Comparison of ENCODE assay signal across 13 cellular contexts in genomic region chr14:38838049-38838978, GRCh38.
"Had no signal": no experiment of that assay in that cellular context is flagged by ENCODE, and none has a peak within 500 bp of the region (broad histone marks: within the 10 kb centered on the region; RNA-seq: fewer than 3 reads in every experiment).

No MANE protein-coding gene starts in this region.

- H3K27me3 ChIP-seq: breast epithelium, sigmoid colon, testis had no signal

- DNase-seq: activated CD4-positive, alpha-beta T cell treated with anti-CD3 and anti-CD28 coated beads, Interleukin-2, amount 50 U/mL, for 48 hours; activated CD4-positive, CD25-positive, alpha-beta regulatory T cell treated with anti-CD3 and anti-CD28 coated beads, Interleukin-2, amount 50 U/mL, for 72 hours; activated gamma-delta T cell treated with Interleukin-2 at 50 U/mL for 16 hours; activated naive CD8-positive, alpha-beta T cell treated with anti-CD3 and anti-CD28 coated beads, Interleukin-2, amount 10 ng/mL, durations not matched to agents 7 days and 5 days; activated T-cell treated with anti-CD3 and anti-CD28 coated beads, Interleukin-2, amount 50 U/mL, for 72 hours; anterior cingulate cortex; sigmoid colon; stimulated activated CD4-positive, alpha-beta T cell treated with anti-CD3 and anti-CD28 coated beads, Interleukin-2, amount 100 ng/mL, for 48 hours; T-helper 2 cell; testis had no signal

- H3K4me1 Mint-ChIP-seq: activated naive CD8-positive, alpha-beta T cell treated with anti-CD3 and anti-CD28 coated beads, Interleukin-2, amount 10 ng/mL, durations not matched to agents 7 days and 5 days; nephron had no signal

- H3K4me3 ChIP-seq: breast epithelium, sigmoid colon, testis had no signal

- ATAC-seq: activated T-cell treated with anti-CD3 and anti-CD28 coated beads, Interleukin-2, amount 50 U/mL, for 72 hours had no signal

- H3K9me3 Mint-ChIP-seq: activated naive CD8-positive, alpha-beta T cell treated with anti-CD3 and anti-CD28 coated beads, Interleukin-2, amount 10 ng/mL, durations not matched to agents 7 days and 5 days; activated T-cell treated with anti-CD3 and anti-CD28 coated beads, Interleukin-2, amount 50 U/mL, for 72 hours; nephron; stimulated activated naive CD8-positive, alpha-beta T cell treated with anti-CD3 and anti-CD28 coated beads, Interleukin-15, Interleukin-2, amounts not matched to agents 100 ng/mL and 50 ng/mL, for 24 hours had no signal

- H3K27ac Mint-ChIP-seq: activated naive CD8-positive, alpha-beta T cell treated with anti-CD3 and anti-CD28 coated beads, Interleukin-2, amount 10 ng/mL, durations not matched to agents 7 days and 5 days; activated T-cell treated with anti-CD3 and anti-CD28 coated beads, Interleukin-2, amount 50 U/mL, for 72 hours; nephron; stimulated activated naive CD8-positive, alpha-beta T cell treated with anti-CD3 and anti-CD28 coated beads, Interleukin-15, Interleukin-2, amounts not matched to agents 100 ng/mL and 50 ng/mL, for 24 hours had no signal

- H3K36me3 Mint-ChIP-seq: activated naive CD8-positive, alpha-beta T cell treated with anti-CD3 and anti-CD28 coated beads, Interleukin-2, amount 10 ng/mL, durations not matched to agents 7 days and 5 days had no signal

- H3K27ac ChIP-seq: breast epithelium, sigmoid colon, testis had no signal

- H3K4me3 Mint-ChIP-seq: activated naive CD8-positive, alpha-beta T cell treated with anti-CD3 and anti-CD28 coated beads, Interleukin-2, amount 10 ng/mL, durations not matched to agents 7 days and 5 days; activated T-cell treated with anti-CD3 and anti-CD28 coated beads, Interleukin-2, amount 50 U/mL, for 72 hours; nephron; stimulated activated naive CD8-positive, alpha-beta T cell treated with anti-CD3 and anti-CD28 coated beads, Interleukin-15, Interleukin-2, amounts not matched to agents 100 ng/mL and 50 ng/mL, for 24 hours had no signal

- H3K4me1 ChIP-seq: breast epithelium, sigmoid colon, testis had no signal

- H3K36me3 ChIP-seq: breast epithelium, sigmoid colon had no signal

- H3K9me3 ChIP-seq: breast epithelium, sigmoid colon, testis had no signal

- H3K27me3 Mint-ChIP-seq: activated naive CD8-positive, alpha-beta T cell treated with anti-CD3 and anti-CD28 coated beads, Interleukin-2, amount 10 ng/mL, durations not matched to agents 7 days and 5 days; stimulated activated naive CD8-positive, alpha-beta T cell treated with anti-CD3 and anti-CD28 coated beads, Interleukin-15, Interleukin-2, amounts not matched to agents 100 ng/mL and 50 ng/mL, for 24 hours had no signal
